Comparison of ENCODE assay signal across 28 cellular contexts in genomic region chr11:103656382-103656781, GRCh38.
"Had no signal": no experiment of that assay in that cellular context is flagged by ENCODE, and none has a peak within 500 bp of the region (broad histone marks: within the 10 kb centered on the region; RNA-seq: fewer than 3 reads in every experiment).

No MANE protein-coding gene starts in this region.

- H3K4me3 ChIP-seq: colonic mucosa, coronary artery, dorsolateral prefrontal cortex, esophagus muscularis mucosa, esophagus squamous epithelium, gastrocnemius medialis, gastroesophageal sphincter, heart left ventricle, heart right ventricle had no signal

- H3K36me3 ChIP-seq: colonic mucosa, esophagus muscularis mucosa, esophagus squamous epithelium, gastrocnemius medialis, gastroesophageal sphincter, heart left ventricle, heart right ventricle had no signal

- ATAC-seq: effector memory CD8-positive, alpha-beta T cell; esophagus mucosa; foreskin keratinocyte; gastrocnemius medialis; gastroesophageal sphincter; heart left ventricle; heart right ventricle had no signal

- H3K27me3 ChIP-seq: colonic mucosa, dorsolateral prefrontal cortex, esophagus muscularis mucosa, esophagus squamous epithelium, foreskin keratinocyte, gastrocnemius medialis, gastroesophageal sphincter, heart left ventricle, heart right ventricle had no signal

- H3K9me3 ChIP-seq: colonic mucosa, gastrocnemius medialis had no signal

- H3K27ac ChIP-seq: colonic mucosa, coronary artery, dorsolateral prefrontal cortex, epithelial cell of prostate, esophagus muscularis mucosa, esophagus squamous epithelium, foreskin keratinocyte, gastrocnemius medialis, gastroesophageal sphincter, heart left ventricle, heart right ventricle had no signal

- FAIRE-seq: colon, endometrium, endothelial cell of umbilical vein, frontal cortex had no signal

- H3K4me1 ChIP-seq: colonic mucosa, esophagus muscularis mucosa, esophagus squamous epithelium, foreskin keratinocyte, gastrocnemius medialis, gastroesophageal sphincter, heart left ventricle, heart right ventricle had no signal

- DNase-seq: colonic mucosa; cortex of kidney; dermis blood vessel endothelial cell; dorsolateral prefrontal cortex; effector CD4-positive, alpha-beta T cell; effector CD8-positive, alpha-beta T cell; effector memory CD4-positive, alpha-beta T cell; effector memory CD8-positive, alpha-beta T cell; endodermal cell; erythroblast; esophagus squamous epithelium; foreskin fibroblast; foreskin keratinocyte; foreskin melanocyte; gastrocnemius medialis; glutamatergic neuron; head of caudate nucleus; heart left ventricle; heart right ventricle had no signal
